In genomic region chr10:14022052-14022451, GRCh38 we compare ENCODE assay signal across 16 cellular contexts.
A peak's percentile ranks its signal among the peaks of the same experiment; 100 is the strongest.
DNase-seq lines count a peak whose midpoint lies in the region; ATAC-seq, FAIRE-seq and TF ChIP-seq lines count a peak whose summit lies in the region.
"Had no signal": no experiment of that assay in that cellular context is flagged by ENCODE, and none has a peak within 500 bp of the region (broad histone marks: within the 10 kb centered on the region; RNA-seq: fewer than 3 reads in every experiment).

No MANE protein-coding gene starts in this region.

- H2BK15ac ChIP-seq in mesenchymal stem cell (ENCODE audit: low read depth, poor library complexity, severe bottlenecking): no peak overlapping the region

- no peak for TF ChIP-seq POLR2A in GM12892 (IDR thresholded peaks at IDR 0.05; ENCODE audit: low read depth, low read length)

- peak; percentile 62 for FAIRE-seq in GM12892 (lab: Jason Lieb, UNC)
- FAIRE-seq: D721Med had no signal

- no peak overlapping the region for H3K18ac ChIP-seq in mesenchymal stem cell (ENCODE audit: low read depth in 1 of 2, low read length in 2 of 2)

- no peak overlapping the region for H3K23ac ChIP-seq in mesenchymal stem cell (ENCODE audit: low read length in 2 of 2)

- H3K27me3 ChIP-seq in mesenchymal stem cell (ENCODE audit: control insufficient read depth in 1 of 2, insufficient read depth in 1 of 2, low read length in 2 of 2): peaks cover 3 to 21% of the 10 kb centered on the region in 2 experiments
- H3K27me3 ChIP-seq in tibial artery: peaks cover 0 to 16% of the 10 kb centered on the region in 2 donors
- no peaks in the 10 kb centered on the region for H3K27me3 ChIP-seq in right cardiac atrium (ENCODE audit: control insufficient read depth, insufficient read depth)
- H3K27me3 ChIP-seq: SJSA1 had no signal

- intact Hi-C loops in tibial artery (cut with DNase I; ENCODE audit: low total_unique reads) (no loop called here), right cardiac atrium (cut with DNase I) (no loop called here)

- H2BK5ac ChIP-seq in mesenchymal stem cell (ENCODE audit: low read depth, low read length, poor library complexity, severe bottlenecking): no peak overlapping the region

- no peak overlapping the region for H3K4me2 ChIP-seq in mesenchymal stem cell (ENCODE audit: low read length, poor library complexity, severe bottlenecking)

- H3K79me1 ChIP-seq in mesenchymal stem cell (replicated peaks; ENCODE audit: low read length, poor library complexity, severe bottlenecking): no peaks in the 10 kb centered on the region

- H2AK5ac ChIP-seq in mesenchymal stem cell (ENCODE audit: low read length, severe bottlenecking): peak overlapping the region; percentile 54

- H2AFZ ChIP-seq in mesenchymal stem cell (ENCODE audit: low read depth, low read length): no peak overlapping the region

- DNase-seq in GM12892 (ENCODE audit: insufficient read length): no peak
- DNase-seq in NOMO-1 treated with dmso at 0.1 percent for 144 hours (lab: John Stamatoyannopoulos, UW; ENCODE audit: unreplicated experiment): peak; percentile 26
- DNase-seq in mesenchymal stem cell: no peak
- no peak for DNase-seq in tibial artery
- no peak for DNase-seq in activated effector memory CD4-positive, alpha-beta T cell treated with Interleukin-2 at 50 U/mL for 16 hours
- no peak for DNase-seq in right cardiac atrium
- DNase-seq in NCI-H187 treated with DMSO at 0.1 percent for 48 hours (lab: John Stamatoyannopoulos, UW): no peak
- DNase-seq: GOT3, KBM-7, NCI-H187, NCI-H345 had no signal

- ATAC-seq in right cardiac atrium: no peak
- ATAC-seq: HCT116, Panc1 had no signal

- H2BK120ac ChIP-seq in mesenchymal stem cell (ENCODE audit: low read depth, low read length): no peak overlapping the region

- no peak overlapping the region for H3K4ac ChIP-seq in mesenchymal stem cell (ENCODE audit: low read depth in 1 of 2, low read length in 2 of 2)

- H2BK12ac ChIP-seq in mesenchymal stem cell (ENCODE audit: low read length in 2 of 2): no peak overlapping the region

- no peak overlapping the region for H4K91ac ChIP-seq in mesenchymal stem cell (ENCODE audit: low read length)

- TF ChIP-seq CTCF in tibial artery (IDR thresholded peaks at IDR 0.05): no peak

- no peak overlapping the region for H3K14ac ChIP-seq in mesenchymal stem cell (ENCODE audit: low read length in 2 of 2)

- H3K36me3 ChIP-seq in mesenchymal stem cell (ENCODE audit: control insufficient read depth in 1 of 2, insufficient read depth in 2 of 2, low read depth in 1 of 2, low read length in 2 of 2) (no peaks in the 10 kb centered on the region), tibial artery (no peaks in the 10 kb centered on the region)
- H3K36me3 ChIP-seq: SJSA1 had no signal

- no peak overlapping the region for H3K9ac ChIP-seq in mesenchymal stem cell (ENCODE audit: low read length)

- WGBS in mesenchymal stem cell: 73% methylated on average over 4 of the region's 4 CpGs
- WGBS in right cardiac atrium: 77% methylated on average over 4 of the region's 4 CpGs

- H3K9me3 ChIP-seq in mesenchymal stem cell (ENCODE audit: control insufficient read depth, low read length) (no peaks in the 10 kb centered on the region), tibial artery (no peaks in the 10 kb centered on the region), right cardiac atrium (ENCODE audit: control insufficient read depth, low read length) (no peaks in the 10 kb centered on the region)

- H3K27ac ChIP-seq in mesenchymal stem cell (ENCODE audit: low read length, poor library complexity, severe bottlenecking) (no peak overlapping the region), tibial artery (no peak overlapping the region), right cardiac atrium (ENCODE audit: low read length) (no peak overlapping the region)
- H3K27ac ChIP-seq: C4-2B, SJSA1 had no signal

- H3K4me1 ChIP-seq in mesenchymal stem cell (ENCODE audit: control insufficient read depth, insufficient read depth, low read depth, low read length) (no peaks in the 10 kb centered on the region), tibial artery (peaks cover 0 to 20% (median 5%) of the 10 kb centered on the region in 4 donors), right cardiac atrium (ENCODE audit: control insufficient read depth, insufficient read depth, low read length) (peaks cover 4% of the 10 kb centered on the region)

- no peak overlapping the region for H4K8ac ChIP-seq in mesenchymal stem cell (ENCODE audit: low read length)

- H3K4me3 ChIP-seq in mesenchymal stem cell (ENCODE audit: insufficient read depth in 1 of 2, low read depth in 1 of 2, low read length in 2 of 2) (no peak overlapping the region), tibial artery (no peak overlapping the region), right cardiac atrium (ENCODE audit: low read length) (no peak overlapping the region)
- H3K4me3 ChIP-seq: SJSA1 had no signal
